ENCODE assay signal across 13 cellular contexts in genomic region chr5:77101298-77101697, GRCh38. TPM values are rescaled to one million over a fixed set of nuclear protein-coding genes. Genes with fewer than 3 reads are reported as not detected.
DNase-seq lines count a peak whose midpoint lies in the region; ATAC-seq and TF ChIP-seq lines count a peak whose summit lies in the region.
"Had no signal": no experiment of that assay in that cellular context is flagged by ENCODE, and none has a peak within 500 bp of the region (broad histone marks: within the 10 kb centered on the region; RNA-seq: fewer than 3 reads in every experiment).

No MANE protein-coding gene starts in this region.

- no peaks in the 10 kb centered on the region for H3K79me2 ChIP-seq in smooth muscle cell (ENCODE audit: low read depth)

- CTCF ChIA-PET in activated CD4-positive, alpha-beta T cell treated with anti-CD3 and anti-CD28 coated beads for 36 hours (lab: Charles Lee): interaction anchor here (0.5 kb wide), 1 partner anchor 130 kb away, joined by 3 read pairs; no protein-coding TSS in a partner anchor
- CTCF ChIA-PET in activated CD4-positive, alpha-beta T cell treated with anti-CD3 and anti-CD28 coated beads, Interleukin-2, amount 10 ng/mL, durations not matched to agents 7 days and 5 days (lab: Charles Lee): no interaction called here
- CTCF ChIA-PET in RWPE1 (lab: Yijun Ruan, JAX): interaction anchor here (0.6 kb wide), 1 partner anchor 11 kb away, joined by 3 read pairs; no protein-coding TSS in a partner anchor

- H3K4me2 ChIP-seq in smooth muscle cell: peak overlapping the region; percentile 51

- no peak overlapping the region for H3K4me3 Mint-ChIP-seq in activated CD4-positive, alpha-beta T cell treated with anti-CD3 and anti-CD28 coated beads for 36 hours
- no peak overlapping the region for H3K4me3 Mint-ChIP-seq in activated CD4-positive, alpha-beta T cell treated with anti-CD3 and anti-CD28 coated beads, Interleukin-2, amount 10 ng/mL, durations not matched to agents 7 days and 5 days
- no peak overlapping the region for H3K4me3 Mint-ChIP-seq in glutamatergic neuron (ENCODE audit: unreplicated experiment)
- H3K4me3 Mint-ChIP-seq: endodermal cell had no signal

- H4K20me1 ChIP-seq in smooth muscle cell (ENCODE audit: low read depth): no peaks in the 10 kb centered on the region

- TF ChIP-seq CTCF in RWPE1 (conservative IDR thresholded peaks at IDR 0.05; ENCODE audit: low read depth) (no peak), fibroblast of mammary gland (conservative IDR thresholded peaks at IDR 0.05; ENCODE audit: control insufficient read depth, insufficient read depth, low read depth, low read length) (no peak), smooth muscle cell (IDR thresholded peaks at IDR 0.05; ENCODE audit: borderline replicate concordance, insufficient read depth, poor library complexity, severe bottlenecking) (no peak), upper lobe of left lung (IDR thresholded peaks at IDR 0.05) (no peak), glutamatergic neuron (IDR thresholded peaks at IDR 0.05; ENCODE audit: partially characterized antibody, unreplicated experiment) (no peak)

- H3K4me1 ChIP-seq in smooth muscle cell (ENCODE audit: low read depth): no peaks in the 10 kb centered on the region
- H3K4me1 ChIP-seq in upper lobe of left lung: peaks cover 0 to 3% (median 0%) of the 10 kb centered on the region in 4 donors
- H3K4me1 ChIP-seq: body of pancreas had no signal

- no peaks in the 10 kb centered on the region for H3K27me3 ChIP-seq in smooth muscle cell (ENCODE audit: low read depth)
- H3K27me3 ChIP-seq in upper lobe of left lung: no peaks in the 10 kb centered on the region
- H3K27me3 ChIP-seq: body of pancreas had no signal

- H3K9me3 ChIP-seq in smooth muscle cell (replicated peaks; ENCODE audit: low read depth): no peaks in the 10 kb centered on the region
- no peaks in the 10 kb centered on the region for H3K9me3 ChIP-seq in upper lobe of left lung
- H3K9me3 ChIP-seq: body of pancreas had no signal

- TF ChIP-seq EP300 in upper lobe of left lung (IDR thresholded peaks at IDR 0.05): no peak

- DNase-seq in activated CD4-positive, alpha-beta T cell treated with anti-CD3 and anti-CD28 coated beads for 36 hours: no peak
- no peak for DNase-seq in activated CD4-positive, alpha-beta T cell treated with anti-CD3 and anti-CD28 coated beads, Interleukin-2, amount 10 ng/mL, durations not matched to agents 7 days and 5 days
- DNase-seq in RWPE1 (ENCODE audit: low spot score) (peak; percentile 68), fibroblast of mammary gland (ENCODE audit: low read depth) (peak; percentile 85), smooth muscle cell (lab: John Stamatoyannopoulos, UW; ENCODE audit: unreplicated experiment) (no peak), DMS153 treated with DMSO at 0.1 percent for 48 hours (lab: John Stamatoyannopoulos, UW; ENCODE audit: unreplicated experiment) (no peak), upper lobe of left lung (no peak), glutamatergic neuron (no peak)
- DNase-seq: body of pancreas, endodermal cell had no signal

- POLR2A ChIA-PET in activated CD4-positive, alpha-beta T cell treated with anti-CD3 and anti-CD28 coated beads for 36 hours (lab: Charles Lee): no interaction called here
- POLR2A ChIA-PET in activated CD4-positive, alpha-beta T cell treated with anti-CD3 and anti-CD28 coated beads, Interleukin-2, amount 10 ng/mL, durations not matched to agents 7 days and 5 days (lab: Charles Lee): no interaction called here
- POLR2A ChIA-PET in RWPE1 (lab: Yijun Ruan, JAX; ENCODE audit: low non-redundant PET): no interaction called here

- no peak for TF ChIP-seq POLR2A in upper lobe of left lung (IDR thresholded peaks at IDR 0.05)

- H3K9ac ChIP-seq in smooth muscle cell (ENCODE audit: low read depth): no peak overlapping the region

- no peak overlapping the region for H2AFZ ChIP-seq in smooth muscle cell (ENCODE audit: low read depth)

- no peak overlapping the region for H3K27ac Mint-ChIP-seq in activated CD4-positive, alpha-beta T cell treated with anti-CD3 and anti-CD28 coated beads for 36 hours
- no peak overlapping the region for H3K27ac Mint-ChIP-seq in activated CD4-positive, alpha-beta T cell treated with anti-CD3 and anti-CD28 coated beads, Interleukin-2, amount 10 ng/mL, durations not matched to agents 7 days and 5 days
- no peak overlapping the region for H3K27ac Mint-ChIP-seq in glutamatergic neuron (ENCODE audit: unreplicated experiment)
- H3K27ac Mint-ChIP-seq: endodermal cell had no signal

- no peaks in the 10 kb centered on the region for H3K36me3 Mint-ChIP-seq in activated CD4-positive, alpha-beta T cell treated with anti-CD3 and anti-CD28 coated beads for 36 hours (ENCODE audit: low read depth)
- no peaks in the 10 kb centered on the region for H3K36me3 Mint-ChIP-seq in activated CD4-positive, alpha-beta T cell treated with anti-CD3 and anti-CD28 coated beads, Interleukin-2, amount 10 ng/mL, durations not matched to agents 7 days and 5 days (ENCODE audit: low read depth)
- no peaks in the 10 kb centered on the region for H3K36me3 Mint-ChIP-seq in glutamatergic neuron (ENCODE audit: unreplicated experiment)

- H3K4me1 Mint-ChIP-seq in activated CD4-positive, alpha-beta T cell treated with anti-CD3 and anti-CD28 coated beads for 36 hours: peaks cover 9% of the 10 kb centered on the region
- no peaks in the 10 kb centered on the region for H3K4me1 Mint-ChIP-seq in activated CD4-positive, alpha-beta T cell treated with anti-CD3 and anti-CD28 coated beads, Interleukin-2, amount 10 ng/mL, durations not matched to agents 7 days and 5 days
- peaks cover 3% of the 10 kb centered on the region for H3K4me1 Mint-ChIP-seq in glutamatergic neuron (ENCODE audit: low read depth, unreplicated experiment)
- H3K4me1 Mint-ChIP-seq: endodermal cell had no signal

- H3K36me3 ChIP-seq in smooth muscle cell (ENCODE audit: low read depth) (no peaks in the 10 kb centered on the region), upper lobe of left lung (no peaks in the 10 kb centered on the region)

- H3K4me3 ChIP-seq in fibroblast of mammary gland (ENCODE audit: control insufficient read depth, low read depth, low read length): no peak overlapping the region
- no peak overlapping the region for H3K4me3 ChIP-seq in smooth muscle cell
- no peak overlapping the region for H3K4me3 ChIP-seq in upper lobe of left lung
- H3K4me3 ChIP-seq: body of pancreas, lung had no signal

- peak; percentile 74 for ATAC-seq in activated CD4-positive, alpha-beta T cell treated with anti-CD3 and anti-CD28 coated beads for 36 hours
- no peak for ATAC-seq in upper lobe of left lung (ENCODE audit: low FRiP score in 2 of 2)
- ATAC-seq: body of pancreas had no signal

- no peaks in the 10 kb centered on the region for H3F3A ChIP-seq in smooth muscle cell (ENCODE audit: low read depth)

- no peaks in the 10 kb centered on the region for H3K9me3 Mint-ChIP-seq in activated CD4-positive, alpha-beta T cell treated with anti-CD3 and anti-CD28 coated beads for 36 hours (ENCODE audit: low read depth)
- no peaks in the 10 kb centered on the region for H3K9me3 Mint-ChIP-seq in activated CD4-positive, alpha-beta T cell treated with anti-CD3 and anti-CD28 coated beads, Interleukin-2, amount 10 ng/mL, durations not matched to agents 7 days and 5 days
- no peaks in the 10 kb centered on the region for H3K9me3 Mint-ChIP-seq in glutamatergic neuron (ENCODE audit: unreplicated experiment)
- H3K9me3 Mint-ChIP-seq: endodermal cell had no signal

- 61% methylated on average over 4 of the region's 4 CpGs for WGBS in smooth muscle cell (ENCODE audit: low lambda C conversion rate)
- 90 to 91% methylated on average over 4 of the region's 4 CpGs for WGBS in upper lobe of left lung, 2 donors

- no peaks in the 10 kb centered on the region for H3K27me3 Mint-ChIP-seq in activated CD4-positive, alpha-beta T cell treated with anti-CD3 and anti-CD28 coated beads for 36 hours
- H3K27me3 Mint-ChIP-seq in activated CD4-positive, alpha-beta T cell treated with anti-CD3 and anti-CD28 coated beads, Interleukin-2, amount 10 ng/mL, durations not matched to agents 7 days and 5 days: no peaks in the 10 kb centered on the region
- no peaks in the 10 kb centered on the region for H3K27me3 Mint-ChIP-seq in glutamatergic neuron (ENCODE audit: unreplicated experiment)

- intact Hi-C loops in activated CD4-positive, alpha-beta T cell treated with anti-CD3 and anti-CD28 coated beads for 36 hours (cut with DNase I, micrococcal nuclease): no loop called here

- H3K27ac ChIP-seq in RWPE1 (no peak overlapping the region), smooth muscle cell (ENCODE audit: low read depth) (no peak overlapping the region), upper lobe of left lung (no peak overlapping the region)
- H3K27ac ChIP-seq: 22Rv1, body of pancreas, HL-60 had no signal

RNA-seq across cellular contexts. Expression of gene ZBED3, which starts 14.2 kb away (rescaled TPM):
- 1 to 10 TPM; 2.2 to 2.9 TPM for total RNA-seq in activated CD4-positive, alpha-beta T cell treated with anti-CD3 and anti-CD28 coated beads for 36 hours
- under 1 TPM; 0.47 to 0.71 TPM for total RNA-seq in activated CD4-positive, alpha-beta T cell treated with anti-CD3 and anti-CD28 coated beads, Interleukin-2, amount 10 ng/mL, durations not matched to agents 7 days and 5 days
- 0.81 and 1.6 TPM in 2 replicates for total RNA-seq in smooth muscle cell
- 4.6 and 4.8 TPM in 2 replicates for polyA plus RNA-seq in smooth muscle cell
- total RNA-seq in upper lobe of left lung: 10 to 100 TPM in 4 of 6 donors, 1 to 10 TPM in 2; 8.1 to 32.1 (median 17.0) TPM
- 7.0 TPM for total RNA-seq in glutamatergic neuron (ENCODE audit: unreplicated experiment)

Comparison
In these comparisons a context has a peak if more than half of its experiments do, and no peak if none do; other contexts are left out.
1. DNase-seq: peak in RWPE1 (single experiment) and fibroblast of mammary gland (single experiment); none in activated CD4-positive, alpha-beta T cell treated with anti-CD3 and anti-CD28 coated beads for 36 hours (single experiment), activated CD4-positive, alpha-beta T cell treated with anti-CD3 and anti-CD28 coated beads, Interleukin-2, amount 10 ng/mL, durations not matched to agents 7 days and 5 days (single experiment), smooth muscle cell (single experiment), DMS153 treated with DMSO at 0.1 percent for 48 hours (single experiment), upper lobe of left lung (0 of 2) and glutamatergic neuron (single experiment).